ENCODE assay signal across 11 cellular contexts in the genomic region with DNA sequence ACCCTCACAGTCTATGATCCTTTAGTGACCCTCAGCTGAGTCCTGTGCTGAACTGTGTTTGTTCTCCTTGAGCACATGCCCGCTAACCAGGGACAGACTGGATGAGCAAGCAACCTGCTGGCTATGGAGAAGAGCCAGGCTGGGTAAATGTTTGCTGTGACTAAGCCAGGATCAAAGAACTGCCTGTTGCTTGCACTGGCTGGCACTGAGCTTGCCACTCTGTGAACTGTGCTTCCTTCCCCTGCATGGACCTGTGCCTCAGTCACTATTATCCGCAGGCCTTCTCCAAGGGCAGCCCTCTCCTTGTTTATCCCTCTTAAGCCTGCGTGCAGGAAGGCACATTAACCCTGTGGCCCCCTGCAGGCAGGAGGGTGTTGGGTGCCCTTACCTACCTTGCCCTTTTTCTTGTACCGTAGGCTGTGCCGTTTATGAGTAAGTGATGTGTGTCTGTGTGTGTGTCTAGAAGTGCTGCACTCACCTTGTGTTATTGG. TPM values are rescaled to one million over a fixed set of nuclear protein-coding genes. Genes with fewer than 3 reads are reported as not detected.
A peak's percentile ranks its signal among the peaks of the same experiment; 100 is the strongest.
DNase-seq lines count a peak whose midpoint lies in the region; ATAC-seq, FAIRE-seq and TF ChIP-seq lines count a peak whose summit lies in the region.
"Had no signal": no experiment of that assay in that cellular context is flagged by ENCODE, and none has a peak within 500 bp of the region (broad histone marks: within the 10 kb centered on the region; RNA-seq: fewer than 3 reads in every experiment).

No MANE protein-coding gene starts in this region.

- SMC1A ChIA-PET in GM12878 (lab: Charles Lee; ENCODE audit: uncharacterized antibody, unreplicated experiment) = interaction anchor here (1.0 to 8.1 kb wide), 13 partner anchors 8 to 164 kb away, joined by 3 to 158 read pairs (median 10); partner anchors contain the start of genes CDK5RAP3, PNPO, SCRN2 and SP2

- H3K4me1 Mint-ChIP-seq in IgD-negative memory B cell (peaks cover 15 to 19% (median 16%) of the 10 kb centered on the region in 3 donors), nephron progenitor cell (peaks cover 17% of the 10 kb centered on the region)

- no peak overlapping the region for H3K9ac ChIP-seq in GM12878 (ENCODE audit: control insufficient read depth, insufficient read depth, low read length)

- no peak for TF ChIP-seq RAD21 in GM12878 (IDR thresholded peaks at IDR 0.05; ENCODE audit: insufficient read depth, low read depth, low read length)

- no peak for TF ChIP-seq POLR2A in GM12878 (IDR thresholded peaks at IDR 0.05; ENCODE audit: low read depth, low read length)
- TF ChIP-seq POLR2A in right lobe of liver (IDR thresholded peaks at IDR 0.05) = no peak

- H3K9me3 ChIP-seq in GM12878 (replicated peaks; ENCODE audit: control insufficient read depth, insufficient read depth, low read length) (no peaks in the 10 kb centered on the region), right lobe of liver (no peaks in the 10 kb centered on the region)

- no peaks in the 10 kb centered on the region for H3K27me3 ChIP-seq in GM12878 (replicated peaks in 1 of 2; ENCODE audit: control insufficient read depth in 2 of 2, insufficient read depth in 2 of 2, low read length in 1 of 2)
- no peaks in the 10 kb centered on the region for H3K27me3 ChIP-seq in right lobe of liver

- intact Hi-C loops in GM12878 (cut with micrococcal nuclease; ENCODE audit: unreplicated experiment) = loop anchor here (1.0 kb wide), 2 partner anchors 22 to 70 kb away; no protein-coding TSS in a partner anchor
- intact Hi-C loops in right lobe of liver (cut with DNase I) = no loop called here

- FAIRE-seq in GM12878 (lab: Jason Lieb, UNC) = no peak
- FAIRE-seq: islet of Langerhans had no signal

- no peaks in the 10 kb centered on the region for H4K20me1 ChIP-seq in GM12878 (ENCODE audit: control insufficient read depth, insufficient read depth)

- RAD21 ChIA-PET in GM12878 (lab: Charles Lee; ENCODE audit: unreplicated experiment) = interaction anchor here (0.6 to 7.6 kb wide), 13 partner anchors 10 to 108 kb away, joined by 3 to 126 read pairs (median 6); partner anchors contain the start of genes CDK5RAP3, SCRN2 and SP6

- CTCF ChIA-PET in GM12878 (lab: Yijun Ruan, JAX) = interaction anchor here (0.6 to 18.1 kb wide), 20 partner anchors 10 to 429 kb away, joined by 3 to 463 read pairs (median 8); partner anchors contain the start of genes CDK5RAP3, NFE2L1, PNPO and PRR15L

- H3K4me1 ChIP-seq in GM12878 (ENCODE audit: control insufficient read depth, insufficient read depth, low read length) (peaks cover 45% of the 10 kb centered on the region), right lobe of liver (peaks cover 2 to 88% (median 37%) of the 10 kb centered on the region in 4 donors)

- H3K36me3 Mint-ChIP-seq in IgD-negative memory B cell (no peaks in the 10 kb centered on the region), nephron progenitor cell (ENCODE audit: low read depth) (no peaks in the 10 kb centered on the region)

- H3K27me3 Mint-ChIP-seq in IgD-negative memory B cell = no peaks in the 10 kb centered on the region
- peaks cover 7% of the 10 kb centered on the region for H3K27me3 Mint-ChIP-seq in nephron progenitor cell (ENCODE audit: low read depth, poor library complexity)
- H3K27me3 Mint-ChIP-seq: activated naive CD4-positive, alpha-beta T cell treated with anti-CD3 and anti-CD28 coated beads, Interleukin-2, amount 10 ng/mL, durations not matched to agents 7 days and 5 days had no signal

- H3K36me3 ChIP-seq in GM12878 (ENCODE audit: control insufficient read depth in 2 of 2, insufficient read depth in 2 of 2, low read length in 1 of 2) (peaks cover 3 to 8% of the 10 kb centered on the region in 2 experiments), right lobe of liver (peaks cover 0 to under 1% (median 0%) of the 10 kb centered on the region in 4 donors)

- TF ChIP-seq CTCF in GM12878 (IDR thresholded peaks at IDR 0.05 in 2 of 3, conservative IDR thresholded peaks at IDR 0.05 in 1 of 3; ENCODE audit: control insufficient read depth in 2 of 3, extremely low read depth in 1 of 3, insufficient read depth in 1 of 3, low read depth in 3 of 3, low read length in 3 of 3) = no peak; a peak in 2 of 6 replicates
- no peak for TF ChIP-seq CTCF in right lobe of liver (IDR thresholded peaks at IDR 0.05)
- no peak for TF ChIP-seq CTCF in nephron progenitor cell (IDR thresholded peaks at IDR 0.05)

- POLR2A ChIA-PET in GM12878 (lab: Charles Lee) = interaction anchor here (0.6 to 4.6 kb wide), 4 partner anchors 22 to 69 kb away, joined by 7 to 39 read pairs (median 18); partner anchors contain the start of genes CDK5RAP3 and SP2

- in situ Hi-C loops in ACHN (cut with HindIII; ENCODE audit: low pct_ligation_motif_present, low pct_unique_long_range_greater_than_20kb, low sequenced_read_pairs) = no loop called here
- in situ Hi-C loops in GM12878 (cut with MboI) = no loop called here

- BruUV-seq in GM12878 (replicated peaks; lab: Mats Ljungman, UMichigan) = no TSS peak

- no peak for TF ChIP-seq EP300 in GM12878 (IDR thresholded peaks at IDR 0.05; ENCODE audit: borderline replicate concordance in 1 of 2, control insufficient read depth in 1 of 2, low read depth in 2 of 2, low read length in 2 of 2)

- H3K27ac ChIP-seq in GM12878 (ENCODE audit: control insufficient read depth, insufficient read depth) = no peak overlapping the region
- H3K27ac ChIP-seq in right lobe of liver = peak overlapping the region; percentile 86 to 98 (median 93)

- 0 out of 2 replicates have a peak, but pooled peaks cover under 1% of the 10 kb centered on the region for H3K79me2 ChIP-seq in GM12878 (ENCODE audit: control insufficient read depth, insufficient read depth, low read length)

- H3K4me3 Mint-ChIP-seq in IgD-negative memory B cell = peak overlapping the region in 2 of 4 donors; percentile 40 to 86
- H3K4me3 Mint-ChIP-seq in nephron progenitor cell = no peak overlapping the region

- peak; percentile 4 for ATAC-seq in GM12878
- peak; percentile 62 to 76 (median 69) for ATAC-seq in right lobe of liver
- no peak for ATAC-seq in HG03460 (IDR thresholded peaks at IDR 0.05; ENCODE audit: unreplicated experiment)

- DNase-seq in ACHN (peak; percentile 54), GM12878 (ENCODE audit: low read depth, low spot score) (no peak), right lobe of liver (peak; percentile 81 to 94 (median 90)), nephron progenitor cell (no peak), iPS-NIHi7 (ENCODE audit: extremely low spot score) (no peak), NCI-H146 (lab: John Stamatoyannopoulos, UW) (no peak)

- peak overlapping the region; percentile 84; the same call in 1 of the 2 replicates for H3K4me2 ChIP-seq in GM12878 (ENCODE audit: control insufficient read depth, insufficient read depth)

- WGBS in GM12878 (ENCODE audit: insufficient coverage, insufficient replicate concordance, low lambda C conversion rate, missing lambda C conversion rate) = 43% methylated on average over 5 of the region's 5 CpGs
- 6% methylated on average over 4 of the region's 5 CpGs for WGBS in right lobe of liver (ENCODE audit: insufficient coverage, low coverage, low lambda C conversion rate, missing lambda C conversion rate)

- H3K4me3 ChIP-seq in GM12878 (no peak overlapping the region), right lobe of liver (peak overlapping the region in 2 of 3 donors; percentile 39 to 52)

- no peak overlapping the region for H2AFZ ChIP-seq in GM12878 (ENCODE audit: control insufficient read depth, low read depth, low read length)

- peak overlapping the region in 2 of 3 donors; percentile 43 to 62 for H3K27ac Mint-ChIP-seq in IgD-negative memory B cell
- H3K27ac Mint-ChIP-seq in nephron progenitor cell = no peak overlapping the region

- no peaks in the 10 kb centered on the region for H3K9me3 Mint-ChIP-seq in IgD-negative memory B cell
- no peaks in the 10 kb centered on the region for H3K9me3 Mint-ChIP-seq in nephron progenitor cell
- H3K9me3 Mint-ChIP-seq: activated naive CD4-positive, alpha-beta T cell treated with anti-CD3 and anti-CD28 coated beads, Interleukin-2, amount 10 ng/mL, durations not matched to agents 7 days and 5 days had no signal

RNA-seq across cellular contexts. Expression of gene PNPO, which starts 7.4 kb away (rescaled TPM):
- polyA plus RNA-seq in IgD-negative memory B cell = 17.4 TPM
- 17.5 and 17.7 TPM in 2 replicates for total RNA-seq in GM12878 (2013; cell fraction: nucleolus; rRNA removed)
- 43.4 and 45.9 TPM in 2 replicates for total RNA-seq in GM12878 (2014; rRNA removed)
- total RNA-seq in GM12878 (2014; rRNA removed; fragmentation: Illumina TruSeq; extraction: Trizol) = 33.6 and 34.5 TPM in 2 replicates
- total RNA-seq in GM12878 (2021) = 47.9 and 52.6 TPM in 2 replicates
- polyA plus RNA-seq in GM12878 (2011; ENCODE audit: low read depth) = 8.7 TPM
- polyA plus RNA-seq in GM12878 (2011; rRNA removed) = 22.1 and 30.1 TPM in 2 replicates
- 33.5 and 36.9 TPM in 2 replicates for polyA plus RNA-seq in GM12878 (2011; cell fraction: cytosol; rRNA removed)
- polyA plus RNA-seq in GM12878 (2011; cell fraction: nucleus; rRNA removed) = 10.9 and 14.7 TPM in 2 replicates
- 9.9 and 11.5 TPM in 2 replicates for polyA plus RNA-seq in GM12878 (2012)
- 40.1 and 41.3 TPM in 2 replicates for polyA plus RNA-seq in GM12878 (2014; fragmentation: Illumina TruSeq; extraction: Trizol)
- polyA plus RNA-seq in GM12878 (2014; fragmentation: Nextera tagmentation; extraction: Ambion mirVana) = 10 to 100 TPM; 13.9 to 32.3 TPM
- 32.9 and 34.1 TPM in 2 replicates for polyA plus RNA-seq in GM12878 (2014; rRNA removed)
- polyA plus RNA-seq in GM12878 (2016; fragmentation: Nextera tagmentation; extraction: Ambion mirVana) = 10 to 100 TPM; 40.2 to 42.1 TPM
- 45.1 and 55.3 TPM in 2 replicates for polyA minus RNA-seq in GM12878 (2011; rRNA and poly(A)+ RNA removed)
- polyA minus RNA-seq in GM12878 (2011; cell fraction: cytosol; rRNA and poly(A)+ RNA removed) = 14.4 and 18.4 TPM in 2 replicates
- 8.6 and 18.3 TPM in 2 replicates for polyA minus RNA-seq in GM12878 (2011; cell fraction: nucleus; rRNA and poly(A)+ RNA removed)
- total RNA-seq in right lobe of liver = 100 to 1,000 TPM in 5 of 6 experiments, 10 to 100 TPM in 1; 85.0 to 151 (median 124) TPM

RNA-seq across cellular contexts. Expression of gene PRR15L, which starts 8.9 kb away (rescaled TPM):
- polyA plus RNA-seq in IgD-negative memory B cell (not detected), GM12878 (2011; rRNA removed) (not detected in 2 replicates), GM12878 (2014; fragmentation: Illumina TruSeq; extraction: Trizol) (not detected in 2 replicates), GM12878 (2014; fragmentation: Nextera tagmentation; extraction: Ambion mirVana) (not detected), GM12878 (2014; rRNA removed) (not detected in 2 replicates), GM12878 (2016; fragmentation: Nextera tagmentation; extraction: Ambion mirVana) (under 1 TPM; 0.11 to 0.18 TPM)
- total RNA-seq in GM12878 (2013; cell fraction: nucleolus; rRNA removed) = not detected in 2 replicates
- total RNA-seq in GM12878 (2014; rRNA removed) (not detected in 2 replicates), GM12878 (2014; rRNA removed; fragmentation: Illumina TruSeq; extraction: Trizol) (not detected in 2 replicates), GM12878 (2021) (not detected in 2 replicates), right lobe of liver (1 to 10 TPM in 1 of 6 experiments, under 1 TPM in 5; 0.19 to 1.1 (median 0.47) TPM)
- not detected for polyA plus RNA-seq in GM12878 (2011; ENCODE audit: low read depth)
- polyA plus RNA-seq in GM12878 (2011; cell fraction: cytosol; rRNA removed) = not detected in 2 replicates
- polyA plus RNA-seq in GM12878 (2011; cell fraction: nucleus; rRNA removed) = not detected in 2 replicates
- 0.11 TPM in 1 of 2 replicates, not detected in the other for polyA plus RNA-seq in GM12878 (2012)
- polyA minus RNA-seq in GM12878 (2011; rRNA and poly(A)+ RNA removed) = not detected in 2 replicates
- polyA minus RNA-seq in GM12878 (2011; cell fraction: cytosol; rRNA and poly(A)+ RNA removed) = not detected in 2 replicates
- not detected in 2 replicates for polyA minus RNA-seq in GM12878 (2011; cell fraction: nucleus; rRNA and poly(A)+ RNA removed)
- total RNA-seq: Daoy had no signal

RNA-seq across cellular contexts. Expression of gene CDK5RAP3, which starts 22.2 kb away (rescaled TPM):
- polyA plus RNA-seq in IgD-negative memory B cell (80.0 TPM), GM12878 (2011; rRNA removed) (101 and 127 TPM in 2 replicates), GM12878 (2014; fragmentation: Illumina TruSeq; extraction: Trizol) (129 and 163 TPM in 2 replicates), GM12878 (2014; fragmentation: Nextera tagmentation; extraction: Ambion mirVana) (100 to 1,000 TPM in 1 of 2 experiments, 10 to 100 TPM in 1; 69.4 to 160 TPM), GM12878 (2014; rRNA removed) (204 and 209 TPM in 2 replicates), GM12878 (2016; fragmentation: Nextera tagmentation; extraction: Ambion mirVana) (100 to 1,000 TPM; 223 to 237 TPM)
- 248 and 271 TPM in 2 replicates for total RNA-seq in GM12878 (2013; cell fraction: nucleolus; rRNA removed)
- total RNA-seq in GM12878 (2014; rRNA removed) (150 and 159 TPM in 2 replicates), GM12878 (2014; rRNA removed; fragmentation: Illumina TruSeq; extraction: Trizol) (92.1 and 99.9 TPM in 2 replicates), GM12878 (2021) (168 and 177 TPM in 2 replicates), right lobe of liver (100 to 1,000 TPM in 3 of 6 experiments, 10 to 100 TPM in 3; 47.3 to 119 (median 99.7) TPM)
- 293 TPM for polyA plus RNA-seq in GM12878 (2011; ENCODE audit: low read depth)
- polyA plus RNA-seq in GM12878 (2011; cell fraction: cytosol; rRNA removed) = 142 and 155 TPM in 2 replicates
- 1,072 and 1,222 TPM in 2 replicates for polyA plus RNA-seq in GM12878 (2011; cell fraction: nucleus; rRNA removed)
- 245 and 255 TPM in 2 replicates for polyA plus RNA-seq in GM12878 (2012)
- 97.9 and 132 TPM in 2 replicates for polyA minus RNA-seq in GM12878 (2011; rRNA and poly(A)+ RNA removed)
- polyA minus RNA-seq in GM12878 (2011; cell fraction: cytosol; rRNA and poly(A)+ RNA removed) = 21.6 and 32.2 TPM in 2 replicates
- polyA minus RNA-seq in GM12878 (2011; cell fraction: nucleus; rRNA and poly(A)+ RNA removed) = 148 and 158 TPM in 2 replicates

RNA-seq across cellular contexts. Expression of gene SP2, which starts 52.7 kb away (rescaled TPM):
- polyA plus RNA-seq in IgD-negative memory B cell (13.7 TPM), GM12878 (2011; rRNA removed) (1.1 and 2.3 TPM in 2 replicates), GM12878 (2014; fragmentation: Illumina TruSeq; extraction: Trizol) (12.9 and 19.1 TPM in 2 replicates), GM12878 (2014; fragmentation: Nextera tagmentation; extraction: Ambion mirVana) (1 to 10 TPM; 1.2 to 1.9 TPM), GM12878 (2014; rRNA removed) (7.3 and 10.4 TPM in 2 replicates), GM12878 (2016; fragmentation: Nextera tagmentation; extraction: Ambion mirVana) (10 to 100 TPM; 17.6 to 18.0 TPM)
- total RNA-seq in GM12878 (2013; cell fraction: nucleolus; rRNA removed) = 5.2 and 5.3 TPM in 2 replicates
- total RNA-seq in GM12878 (2014; rRNA removed) (1.8 and 2.1 TPM in 2 replicates), GM12878 (2014; rRNA removed; fragmentation: Illumina TruSeq; extraction: Trizol) (1.6 TPM in 2 replicates), GM12878 (2021) (16.8 and 17.9 TPM in 2 replicates), right lobe of liver (1 to 10 TPM; 3.1 to 7.9 (median 5.5) TPM)
- 8.5 TPM for polyA plus RNA-seq in GM12878 (2011; ENCODE audit: low read depth)
- 3.1 and 3.5 TPM in 2 replicates for polyA plus RNA-seq in GM12878 (2011; cell fraction: cytosol; rRNA removed)
- 5.9 and 11.4 TPM in 2 replicates for polyA plus RNA-seq in GM12878 (2011; cell fraction: nucleus; rRNA removed)
- polyA plus RNA-seq in GM12878 (2012) = 12.1 and 20.9 TPM in 2 replicates
- polyA minus RNA-seq in GM12878 (2011; rRNA and poly(A)+ RNA removed) = 2.8 and 3.5 TPM in 2 replicates
- 6.1 and 6.8 TPM in 2 replicates for polyA minus RNA-seq in GM12878 (2011; cell fraction: cytosol; rRNA and poly(A)+ RNA removed)
- polyA minus RNA-seq in GM12878 (2011; cell fraction: nucleus; rRNA and poly(A)+ RNA removed) = 0.85 and 2.0 TPM in 2 replicates

Comparison
In these comparisons a context has a peak if more than half of its experiments do, and no peak if none do; other contexts are left out.
1. DNase-seq: peak in ACHN (single experiment) and right lobe of liver (3 of 3); none in GM12878 (single experiment), nephron progenitor cell (single experiment), iPS-NIHi7 (single experiment) and NCI-H146 (single experiment).